In the genomic region with DNA sequence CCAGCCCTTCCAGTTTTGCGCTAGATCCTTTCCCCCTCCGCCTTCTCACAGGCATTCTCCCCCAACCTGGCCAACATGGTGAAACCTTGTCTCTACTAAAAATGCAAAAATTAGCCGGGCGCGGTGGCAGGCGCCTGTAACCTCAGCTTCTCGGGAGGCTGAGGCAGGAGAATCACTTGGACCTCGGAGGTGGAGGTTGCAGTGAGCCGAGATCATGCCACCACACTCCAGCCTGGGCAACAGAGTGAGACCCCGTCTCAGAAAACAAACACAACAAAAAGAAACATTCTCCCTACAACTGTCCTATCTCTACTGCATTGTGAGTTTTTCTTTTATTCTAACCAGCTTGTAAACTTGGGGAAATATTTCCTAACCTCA, we compare ENCODE assay signal across 2 cellular contexts.
TF ChIP-seq lines count a peak whose summit lies in the region.

No MANE protein-coding gene starts in this region.

TF ChIP-seq in HEK293, 187 proteins besides CTCF, POLR2A, EP300 and RAD21:
- TF ChIP-seq ZNF121 (tag by site-specific recombination; IDR thresholded peaks at IDR 0.05), result peak; percentile 71
TF ChIP-seq in HEK293: peak in this region for 1; not testable (repeated sequence) for 186.

TF ChIP-seq in K562, 482 proteins besides CTCF, POLR2A, EP300 and RAD21:
- TF ChIP-seq ZNF121 (CRISPR knock-in tag; conservative IDR thresholded peaks at IDR 0.05) (peak; percentile 55), ZBTB17 (CRISPR knock-in tag; IDR thresholded peaks at IDR 0.05) (peak; percentile 20; the same call in 1 of the 2 replicates)
